Comparison of ENCODE assay signal across 8 cellular contexts in the genomic region with DNA sequence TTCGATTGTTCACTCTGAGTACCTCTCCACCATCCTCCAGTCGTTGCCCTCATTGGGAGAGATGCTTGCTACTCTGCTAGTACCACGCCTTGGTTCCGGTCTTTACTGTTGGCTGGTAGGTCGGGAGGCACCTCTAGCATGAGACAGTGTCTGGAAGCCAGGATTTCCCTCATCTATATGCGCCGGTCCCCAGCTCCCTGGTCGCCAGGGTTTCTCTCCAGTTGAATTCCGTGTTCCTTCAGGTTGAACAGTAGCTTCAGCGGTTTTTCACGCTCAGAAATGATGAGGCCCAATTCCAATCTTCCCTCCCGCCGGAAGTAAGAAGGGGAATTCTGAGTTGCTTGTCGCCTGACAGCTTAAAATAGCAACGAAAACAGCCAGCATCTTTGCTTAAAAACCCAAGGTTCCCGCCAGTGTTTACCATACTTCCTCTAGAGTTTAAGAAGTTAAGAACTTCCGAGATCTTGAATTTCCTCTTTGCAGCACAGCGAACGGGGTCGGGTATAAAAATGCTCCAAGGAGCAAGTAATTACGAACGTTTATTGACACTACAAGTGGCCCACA. TPM values are rescaled to one million over a fixed set of nuclear protein-coding genes. Genes with fewer than 3 reads are reported as not detected.
DNase-seq lines count a peak whose midpoint lies in the region; ATAC-seq and TF ChIP-seq lines count a peak whose summit lies in the region.

No MANE protein-coding gene starts in this region.

- no peak overlapping the region for H3K4me2 ChIP-seq in mammary epithelial cell (ENCODE audit: insufficient read depth, low read depth, low read length)

- in situ Hi-C loops in mammary epithelial cell (cut with MboI; ENCODE audit: low sequenced_read_pairs in 2 of 2) (no loop called here), G401 (cut with HindIII; ENCODE audit: low sequenced_read_pairs) (no loop called here)

- H3K27ac ChIP-seq in mammary epithelial cell (ENCODE audit: insufficient read depth, low read depth, low read length): no peak overlapping the region

- no peak overlapping the region for H3K4me3 ChIP-seq in mammary epithelial cell (replicated peaks in 1 of 3; ENCODE audit: insufficient read depth in 1 of 3, low read depth in 2 of 3, low read length in 3 of 3)

- TF ChIP-seq CTCF in MCF 10A (IDR thresholded peaks at IDR 0.05; ENCODE audit: unreplicated experiment) (no peak), mammary epithelial cell (conservative IDR thresholded peaks at IDR 0.05 in 1 of 2, IDR thresholded peaks at IDR 0.05 in 1 of 2; ENCODE audit: extremely low read depth in 1 of 2, insufficient read depth in 1 of 2, low read depth in 1 of 2, low read length in 2 of 2) (no peak), activated B cell treated with CpG ODN at 0.5 μM for 24 hours (IDR thresholded peaks at IDR 0.05) (no peak), progenitor cell of endocrine pancreas (IDR thresholded peaks at IDR 0.05; ENCODE audit: unreplicated experiment) (no peak)

- no peak overlapping the region for H3K9ac ChIP-seq in mammary epithelial cell (ENCODE audit: insufficient read depth, low read length)

- no TSS peak for BruUV-seq in MCF 10A (replicated peaks; lab: Mats Ljungman, UMichigan)
- no TSS peak for BruUV-seq in mammary epithelial cell (replicated peaks; lab: Mats Ljungman, UMichigan)

- H3K27me3 Mint-ChIP-seq in MCF 10A (ENCODE audit: insufficient read depth, unreplicated experiment) (no peaks in the 10 kb centered on the region), activated B cell treated with CpG ODN at 0.5 μM for 24 hours (no peaks in the 10 kb centered on the region), progenitor cell of endocrine pancreas (peaks cover 56% of the 10 kb centered on the region)
- no peaks in the 10 kb centered on the region for H3K27me3 Mint-ChIP-seq in effector memory CD8-positive, alpha-beta T cell

- H3K4me1 ChIP-seq in mammary epithelial cell (ENCODE audit: insufficient read depth, low read length): peaks cover 16% of the 10 kb centered on the region

- no peak overlapping the region for H2AFZ ChIP-seq in mammary epithelial cell (ENCODE audit: low read depth, low read length)

- intact Hi-C loops in MCF 10A (cut with micrococcal nuclease): loop anchor here (5.0 to 10.0 kb wide), 2 partner anchors 62 to 130 kb away; no protein-coding TSS in a partner anchor
- intact Hi-C loops in mammary epithelial cell (cut with micrococcal nuclease): loop anchor here (5.0 kb wide), 1 partner anchor 282 kb away; no protein-coding TSS in a partner anchor
- intact Hi-C loops in activated B cell treated with CpG ODN at 0.5 μM for 24 hours (cut with micrococcal nuclease): loop anchor here (5.0 kb wide), 1 partner anchor 1853 kb away; a partner anchor contains a TSS

- no peak for DNase-seq in MCF 10A (ENCODE audit: unreplicated experiment)
- no peak for DNase-seq in mammary epithelial cell
- DNase-seq in activated B cell treated with CpG ODN at 0.5 μM for 24 hours: peak; percentile 35
- DNase-seq in effector memory CD8-positive, alpha-beta T cell: peak; percentile 41 to 48 (median 43)
- DNase-seq in progenitor cell of endocrine pancreas (ENCODE audit: low spot score, unreplicated experiment): no peak
- DNase-seq in cerebellar cortex (ENCODE audit: low spot score): no peak
- no peak for DNase-seq in G401 (ENCODE audit: low spot score)

- CTCF ChIA-PET in MCF 10A (lab: Yijun Ruan, JAX): interaction anchor here (0.7 kb wide), 1 partner anchor 452 kb away, joined by 3 read pairs; no protein-coding TSS in a partner anchor
- CTCF ChIA-PET in mammary epithelial cell (lab: Charles Lee; ENCODE audit: low non-redundant PET): no interaction called here
- CTCF ChIA-PET in activated B cell treated with CpG ODN at 0.5 μM for 24 hours (lab: Charles Lee): interaction anchor here (1.1 to 5.3 kb wide), 3 partner anchors 77 to 129 kb away, joined by 3 to 39 read pairs (median 30); no protein-coding TSS in a partner anchor

- no peaks in the 10 kb centered on the region for H3K9me3 Mint-ChIP-seq in MCF 10A (ENCODE audit: unreplicated experiment)
- H3K9me3 Mint-ChIP-seq in activated B cell treated with CpG ODN at 0.5 μM for 24 hours: no peaks in the 10 kb centered on the region
- H3K9me3 Mint-ChIP-seq in effector memory CD8-positive, alpha-beta T cell: no peaks in the 10 kb centered on the region
- H3K9me3 Mint-ChIP-seq in progenitor cell of endocrine pancreas (ENCODE audit: low read depth): no peaks in the 10 kb centered on the region

- ATAC-seq in HG03342 (IDR thresholded peaks at IDR 0.05; ENCODE audit: unreplicated experiment) (peak; percentile 21), activated B cell treated with CpG ODN at 0.5 μM for 24 hours (ENCODE audit: low read depth) (peak; percentile 12)
- peak; percentile 14 for ATAC-seq in effector memory CD8-positive, alpha-beta T cell (replicated peaks)

- peak overlapping the region; percentile 61 for H3K4me3 Mint-ChIP-seq in MCF 10A (ENCODE audit: unreplicated experiment)
- peak overlapping the region; percentile 99 for H3K4me3 Mint-ChIP-seq in activated B cell treated with CpG ODN at 0.5 μM for 24 hours
- peak overlapping the region; percentile 97 to 98 for H3K4me3 Mint-ChIP-seq in effector memory CD8-positive, alpha-beta T cell
- peak overlapping the region; percentile 74 for H3K4me3 Mint-ChIP-seq in progenitor cell of endocrine pancreas (ENCODE audit: low read depth)

- H3K79me2 ChIP-seq in mammary epithelial cell (ENCODE audit: insufficient read depth, low read length): no peaks in the 10 kb centered on the region

- dilution Hi-C loops in mammary epithelial cell (cut with HindIII; ENCODE audit: low sequenced_read_pairs): no loop called here

- 21% methylated on average over 21 of the region's 22 CpGs for WGBS in mammary epithelial cell (ENCODE audit: low coverage, missing lambda C conversion rate)

- POLR2A ChIA-PET in MCF 10A (lab: Yijun Ruan, JAX): no interaction called here
- POLR2A ChIA-PET in activated B cell treated with CpG ODN at 0.5 μM for 24 hours (lab: Charles Lee): interaction anchor here (1.1 to 9.2 kb wide), 14 partner anchors 9 to 369 kb away, joined by 5 to 202 read pairs (median 37); a partner anchor contains a TSS

- peaks cover 25% of the 10 kb centered on the region for H3K27me3 ChIP-seq in mammary epithelial cell (ENCODE audit: insufficient read depth, low read length)

- H3K4me1 Mint-ChIP-seq in MCF 10A (ENCODE audit: insufficient read depth, unreplicated experiment): peaks cover 16% of the 10 kb centered on the region
- peaks cover 35% of the 10 kb centered on the region for H3K4me1 Mint-ChIP-seq in activated B cell treated with CpG ODN at 0.5 μM for 24 hours
- H3K4me1 Mint-ChIP-seq in effector memory CD8-positive, alpha-beta T cell (ENCODE audit: low read depth in 2 of 2): peaks cover 39 to 55% of the 10 kb centered on the region in 2 donors
- H3K4me1 Mint-ChIP-seq in progenitor cell of endocrine pancreas (ENCODE audit: low read depth): peaks cover 23% of the 10 kb centered on the region

- no peaks in the 10 kb centered on the region for H3K36me3 Mint-ChIP-seq in MCF 10A (ENCODE audit: insufficient read depth, unreplicated experiment)
- H3K36me3 Mint-ChIP-seq in activated B cell treated with CpG ODN at 0.5 μM for 24 hours (ENCODE audit: low read depth): peaks cover 42% of the 10 kb centered on the region
- H3K36me3 Mint-ChIP-seq in effector memory CD8-positive, alpha-beta T cell (ENCODE audit: insufficient read depth): peaks cover 39% of the 10 kb centered on the region
- no peaks in the 10 kb centered on the region for H3K36me3 Mint-ChIP-seq in progenitor cell of endocrine pancreas (ENCODE audit: insufficient read depth)

- H3K27ac Mint-ChIP-seq in MCF 10A (ENCODE audit: low read depth, unreplicated experiment): no peak overlapping the region
- peak overlapping the region; percentile 99 for H3K27ac Mint-ChIP-seq in activated B cell treated with CpG ODN at 0.5 μM for 24 hours
- peak overlapping the region; percentile 94 to 97 for H3K27ac Mint-ChIP-seq in effector memory CD8-positive, alpha-beta T cell
- no peak overlapping the region for H3K27ac Mint-ChIP-seq in progenitor cell of endocrine pancreas

- no peaks in the 10 kb centered on the region for H3K36me3 ChIP-seq in mammary epithelial cell (ENCODE audit: insufficient read depth, low read length)

- no peaks in the 10 kb centered on the region for H4K20me1 ChIP-seq in mammary epithelial cell (ENCODE audit: insufficient read depth, low read length)

- no peaks in the 10 kb centered on the region for H3K9me3 ChIP-seq in mammary epithelial cell (replicated peaks; ENCODE audit: insufficient read depth, low read length)

RNA-seq across cellular contexts. Expression of a gene that starts 1.3 kb away (rescaled TPM):
- total RNA-seq in MCF 10A (2022) (0.26 and 0.54 TPM in 2 replicates), mammary epithelial cell (under 1 TPM in 1 of 2 donors, not detected in 1; under 0.01 TPM), activated B cell treated with CpG ODN at 0.5 μM for 24 hours (105 and 125 TPM in 2 replicates), progenitor cell of endocrine pancreas (5.5 and 6.8 TPM in 2 replicates)
- polyA plus RNA-seq in mammary epithelial cell: not detected
- not detected for polyA minus RNA-seq in mammary epithelial cell
- not detected in 2 replicates for total RNA-seq in G401 (2014; rRNA removed; shearing (Covaris generic))

Comparison
In these comparisons a context has a peak if more than half of its experiments do, and no peak if none do; other contexts are left out.
1. DNase-seq: peak in activated B cell treated with CpG ODN at 0.5 μM for 24 hours (single experiment) and effector memory CD8-positive, alpha-beta T cell (3 of 3); none in MCF 10A (single experiment), mammary epithelial cell (single experiment), progenitor cell of endocrine pancreas (single experiment), cerebellar cortex (single experiment) and G401 (single experiment).
2. H3K27ac Mint-ChIP-seq: peak in activated B cell treated with CpG ODN at 0.5 μM for 24 hours (single experiment) and effector memory CD8-positive, alpha-beta T cell (2 of 2); none in MCF 10A (single experiment) and progenitor cell of endocrine pancreas (single experiment).
3. RNA of a gene that starts 1.3 kb away (total RNA-seq): 105 to 125 TPM in activated B cell treated with CpG ODN at 0.5 μM for 24 hours; 5.5 to 6.8 TPM in progenitor cell of endocrine pancreas, 0.26 to 0.54 TPM in MCF 10A, under 0.01 TPM in mammary epithelial cell and not detected in G401; every median in the first group is over 10 times any median in the second.
4. Peak in every context shown above with its lines, with median percentiles within 50 percentile points of each other: H3K4me3 Mint-ChIP-seq and ATAC-seq.